ENCODE assay signal across 19 cellular contexts in genomic region chr9:91223000-91223399, GRCh38.
"Had no signal": no experiment of that assay in that cellular context is flagged by ENCODE, and none has a peak within 500 bp of the region (broad histone marks: within the 10 kb centered on the region; RNA-seq: fewer than 3 reads in every experiment).

No MANE protein-coding gene starts in this region.

- H3K9me3 Mint-ChIP-seq: activated T-helper 1 cell treated with anti-CD3 and anti-CD28 coated beads, Interleukin-12 subunit alpha, Interleukin-12 subunit beta, Interleukin-2, Interleukin-4 antibody, amounts not matched to agents 30 ng/mL and 10 ng/mL and 1 ng/mL, durations not matched to agents 14 hours and 24 hours and 36 hours; immature natural killer cell; memory B cell; natural killer cell treated with Interleukin-12 subunit alpha and Interleukin-12 subunit beta and Interleukin-15 and Interleukin-18, amount 100 ng/mL, for 72 hours had no signal

- H3K27ac ChIP-seq: brain microvascular endothelial cell, prostate gland, stomach, thoracic aorta, VCaP had no signal

- H3K27ac Mint-ChIP-seq: activated CD4-positive, alpha-beta T cell treated with anti-CD3 and anti-CD28 coated beads, Interleukin-2, amount 10 ng/mL, durations not matched to agents 7 days and 5 days; activated T-helper 1 cell treated with anti-CD3 and anti-CD28 coated beads, Interleukin-12 subunit alpha, Interleukin-12 subunit beta, Interleukin-2, Interleukin-4 antibody, amounts not matched to agents 30 ng/mL and 10 ng/mL and 1 ng/mL, durations not matched to agents 14 hours and 24 hours and 36 hours; endodermal cell; memory B cell; natural killer cell treated with Interleukin-12 subunit alpha and Interleukin-12 subunit beta and Interleukin-15 and Interleukin-18, amount 100 ng/mL, for 72 hours had no signal

- DNase-seq: activated CD4-positive, alpha-beta T cell treated with anti-CD3 and anti-CD28 coated beads, Interleukin-2, amount 10 ng/mL, durations not matched to agents 7 days and 5 days; activated naive CD4-positive, alpha-beta T cell treated with anti-CD3 and anti-CD28 coated beads, Interleukin-2, amount 50 U/mL, for 16 hours; brain microvascular endothelial cell; endodermal cell; immature natural killer cell; occipital lobe; SK-N-SH; stimulated activated CD4-positive, alpha-beta T cell treated with anti-CD3 and anti-CD28 coated beads, Interleukin-12 subunit alpha, Interleukin-12 subunit beta, amount 100 ng/mL, for 4 hours; stimulated activated CD4-positive, alpha-beta T cell treated with anti-CD3 and anti-CD28 coated beads, Interleukin-4, amount 100 ng/mL, for 1 hour; stimulated activated CD8-positive, alpha-beta memory T cell treated with anti-CD3 and anti-CD28 coated beads, Interleukin-4, amount 100 ng/mL, for 48 hours; stomach; T-helper 1 cell had no signal

- H3K4me1 Mint-ChIP-seq: endodermal cell, memory B cell had no signal

- H3K4me1 ChIP-seq: prostate gland had no signal

- H3K4me3 Mint-ChIP-seq: activated CD4-positive, alpha-beta T cell treated with anti-CD3 and anti-CD28 coated beads, Interleukin-2, amount 10 ng/mL, durations not matched to agents 7 days and 5 days; activated T-helper 1 cell treated with anti-CD3 and anti-CD28 coated beads, Interleukin-12 subunit alpha, Interleukin-12 subunit beta, Interleukin-2, Interleukin-4 antibody, amounts not matched to agents 30 ng/mL and 10 ng/mL and 1 ng/mL, durations not matched to agents 14 hours and 24 hours and 36 hours; endodermal cell; immature natural killer cell; memory B cell; natural killer cell treated with Interleukin-12 subunit alpha and Interleukin-12 subunit beta and Interleukin-15 and Interleukin-18, amount 100 ng/mL, for 72 hours had no signal

- H3K27me3 Mint-ChIP-seq: activated CD4-positive, alpha-beta T cell treated with anti-CD3 and anti-CD28 coated beads, Interleukin-2, amount 10 ng/mL, durations not matched to agents 7 days and 5 days; memory B cell; natural killer cell treated with Interleukin-12 subunit alpha and Interleukin-12 subunit beta and Interleukin-15 and Interleukin-18, amount 100 ng/mL, for 72 hours had no signal

- H3K27me3 ChIP-seq: brain microvascular endothelial cell, stomach had no signal

- H3K4me3 ChIP-seq: prostate gland, stomach, thoracic aorta had no signal

- H3K36me3 ChIP-seq: brain microvascular endothelial cell, prostate gland, thoracic aorta had no signal

- ATAC-seq: natural killer cell treated with Interleukin-12 subunit alpha and Interleukin-12 subunit beta and Interleukin-15 and Interleukin-18, amount 100 ng/mL, for 72 hours; sciatic nerve had no signal

- H3K9me3 ChIP-seq: prostate gland, SK-N-SH, stomach, thoracic aorta had no signal
